In genomic region chr10:23151071-23151470, GRCh38 we compare ENCODE assay signal across 36 cellular contexts. TPM values are rescaled to one million over a fixed set of nuclear protein-coding genes. Genes with fewer than 3 reads are reported as not detected.
"Had no signal": no experiment of that assay in that cellular context is flagged by ENCODE, and none has a peak within 500 bp of the region (broad histone marks: within the 10 kb centered on the region; RNA-seq: fewer than 3 reads in every experiment).

No MANE protein-coding gene starts in this region.

- H3K27me3 ChIP-seq: SJSA1 had no signal

- H3K27ac ChIP-seq: KMS-11, PC-9, RWPE1, SJSA1 had no signal

- H3K4me3 ChIP-seq: PC-9, SJSA1 had no signal

- DNase-seq: Karpas-422, KBM-7, MM.1S, MV-4-11, NCI-H1092, NCI-H1105, NCI-H1417 treated with DMSO at 0.1 percent for 48 hours, NCI-H1436 treated with DMSO at 0.1 percent for 48 hours, NCI-H1694 treated with DMSO at 0.1 percent for 48 hours, NCI-H187 treated with DMSO at 0.1 percent for 48 hours, NCI-H2029, NCI-H2081, NCI-H2171 treated with DMSO at 0.1 percent for 48 hours, NCI-H2227 treated with DMSO at 0.1 percent for 48 hours, NCI-H345, NCI-H446, NCI-H510A treated with DMSO at 0.1 percent for 48 hours, NCI-H524 treated with DMSO at 0.1 percent for 48 hours, NCI-H526 treated with DMSO at 0.1 percent for 48 hours, NCI-H774, PC-9, SHP77, SIG-M5, SK-N-SH, SW 1271, T-cell had no signal

- H3K4me1 ChIP-seq: SJSA1 had no signal

- H3K9me3 ChIP-seq: SJSA1, SK-N-SH had no signal

- ATAC-seq: Panc1, Right ventricle myocardium inferior, T-cell had no signal

- H3K36me3 ChIP-seq: SJSA1 had no signal

RNA-seq across cellular contexts. Expression of gene PTF1A, which starts 41.0 kb away (rescaled TPM):
- total RNA-seq: LHCN-M2, MCF 10A, NCI-H460, OCI-LY7, PC-9, Right ventricle myocardium inferior, RPMI7951, SJSA1, T-cell had no signal
